ENCODE assay signal across 1 cellular context in genomic region chr11:130763087-130763980, GRCh38.
TF ChIP-seq lines count a peak whose summit lies in the region.

No MANE protein-coding gene starts in this region.

TF ChIP-seq in H1, 55 proteins besides CTCF, POLR2A, EP300 and RAD21 (continued from another document):
- TF ChIP-seq SAP30 (IDR thresholded peaks at IDR 0.05; ENCODE audit: insufficient read depth, insufficient replicate concordance, low read length), result no peak
- no peak for TF ChIP-seq HDAC6 (IDR thresholded peaks at IDR 0.05; ENCODE audit: low read depth, low read length)
- TF ChIP-seq, protein P1, sequence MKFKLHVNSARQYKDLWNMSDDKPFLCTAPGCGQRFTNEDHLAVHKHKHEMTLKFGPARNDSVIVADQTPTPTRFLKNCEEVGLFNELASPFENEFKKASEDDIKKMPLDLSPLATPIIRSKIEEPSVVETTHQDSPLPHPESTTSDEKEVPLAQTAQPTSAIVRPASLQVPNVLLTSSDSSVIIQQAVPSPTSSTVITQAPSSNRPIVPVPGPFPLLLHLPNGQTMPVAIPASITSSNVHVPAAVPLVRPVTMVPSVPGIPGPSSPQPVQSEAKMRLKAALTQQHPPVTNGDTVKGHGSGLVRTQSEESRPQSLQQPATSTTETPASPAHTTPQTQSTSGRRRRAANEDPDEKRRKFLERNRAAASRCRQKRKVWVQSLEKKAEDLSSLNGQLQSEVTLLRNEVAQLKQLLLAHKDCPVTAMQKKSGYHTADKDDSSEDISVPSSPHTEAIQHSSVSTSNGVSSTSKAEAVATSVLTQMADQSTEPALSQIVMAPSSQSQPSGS (IDR thresholded peaks at IDR 0.05; ENCODE audit: low read length), result no peak
- no peak for TF ChIP-seq RFX5 (IDR thresholded peaks at IDR 0.05; ENCODE audit: borderline replicate concordance, low read depth, low read length)
